ENCODE assay signal across 1 cellular context in genomic region chr3:166211451-166211850, GRCh38.
TF ChIP-seq lines count a peak whose summit lies in the region.

No MANE protein-coding gene starts in this region.

TF ChIP-seq in WTC11, 78 proteins besides CTCF, POLR2A, EP300 and RAD21 (continued from another document):
- TF ChIP-seq AFF4 (CRISPR knock-in tag; IDR thresholded peaks at IDR 0.05; ENCODE audit: borderline replicate concordance) = no peak
- TF ChIP-seq, protein P1, sequence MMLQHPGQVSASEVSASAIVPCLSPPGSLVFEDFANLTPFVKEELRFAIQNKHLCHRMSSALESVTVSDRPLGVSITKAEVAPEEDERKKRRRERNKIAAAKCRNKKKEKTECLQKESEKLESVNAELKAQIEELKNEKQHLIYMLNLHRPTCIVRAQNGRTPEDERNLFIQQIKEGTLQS (CRISPR knock-in tag; conservative IDR thresholded peaks at IDR 0.05) = no peak
- TF ChIP-seq, protein P2, sequence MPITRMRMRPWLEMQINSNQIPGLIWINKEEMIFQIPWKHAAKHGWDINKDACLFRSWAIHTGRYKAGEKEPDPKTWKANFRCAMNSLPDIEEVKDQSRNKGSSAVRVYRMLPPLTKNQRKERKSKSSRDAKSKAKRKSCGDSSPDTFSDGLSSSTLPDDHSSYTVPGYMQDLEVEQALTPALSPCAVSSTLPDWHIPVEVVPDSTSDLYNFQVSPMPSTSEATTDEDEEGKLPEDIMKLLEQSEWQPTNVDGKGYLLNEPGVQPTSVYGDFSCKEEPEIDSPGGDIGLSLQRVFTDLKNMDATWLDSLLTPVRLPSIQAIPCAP (CRISPR knock-in tag; IDR thresholded peaks at IDR 0.05) = no peak
- TF ChIP-seq ATF2 (CRISPR knock-in tag; IDR thresholded peaks at IDR 0.05; ENCODE audit: borderline replicate concordance, low read depth) = no peak
TF ChIP-seq in WTC11: peak in this region for 0.
